9 cellular contexts compared by ENCODE assay signal in the genomic region with DNA sequence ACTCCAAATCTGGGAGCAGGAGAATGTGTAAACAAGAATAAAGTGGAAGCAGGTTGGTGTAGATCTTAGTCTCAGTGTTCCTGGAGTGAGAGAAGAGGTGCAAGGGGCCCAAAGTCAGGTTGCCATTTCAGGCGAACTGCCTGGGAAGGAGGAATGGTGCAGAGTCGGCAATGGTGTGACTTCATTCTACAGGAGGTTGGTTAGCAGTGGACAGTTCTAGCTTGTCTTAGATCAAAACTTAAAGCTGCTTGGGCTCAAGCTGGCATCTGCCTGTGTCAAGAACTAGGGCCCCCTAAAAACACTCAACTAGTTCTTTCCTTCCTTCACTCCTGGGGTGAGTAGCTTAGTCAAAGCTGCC. TPM values are rescaled to one million over a fixed set of nuclear protein-coding genes. Genes with fewer than 3 reads are reported as not detected.
DNase-seq lines count a peak whose midpoint lies in the region; ATAC-seq, FAIRE-seq and TF ChIP-seq lines count a peak whose summit lies in the region.
"Had no signal": no experiment of that assay in that cellular context is flagged by ENCODE, and none has a peak within 500 bp of the region (broad histone marks: within the 10 kb centered on the region; RNA-seq: fewer than 3 reads in every experiment).

No MANE protein-coding gene starts in this region.

- H3K27me3 Mint-ChIP-seq in T-helper 2 cell treated with Interferon-gamma antibody and Interleukin-4, amounts not matched to agents 5 μg/mL and 100 μg/mL, for 36 hours (ENCODE audit: low read depth), result no peaks in the 10 kb centered on the region
- H3K27me3 Mint-ChIP-seq in activated naive CD8-positive, alpha-beta T cell, result no peaks in the 10 kb centered on the region

- H3K36me3 Mint-ChIP-seq in T-helper 2 cell treated with Interferon-gamma antibody and Interleukin-4, amounts not matched to agents 5 μg/mL and 100 μg/mL, for 36 hours (ENCODE audit: low read depth), result peaks cover 68% of the 10 kb centered on the region
- H3K36me3 Mint-ChIP-seq in activated naive CD8-positive, alpha-beta T cell, result peaks cover 3% of the 10 kb centered on the region

- peaks cover 14% of the 10 kb centered on the region for H3K79me2 ChIP-seq in HepG2 (ENCODE audit: insufficient read depth, low read length)

- no peaks in the 10 kb centered on the region for H4K20me1 ChIP-seq in HepG2 (ENCODE audit: insufficient read depth, low read length)

- H3K36me3 ChIP-seq in HepG2 (replicated peaks in 1 of 2; ENCODE audit: control insufficient read depth in 1 of 2, insufficient read depth in 2 of 2, low read length in 2 of 2), result peaks cover 1 to 13% of the 10 kb centered on the region in 2 experiments; a peak in 4 of 5 replicates

- no peak for TF ChIP-seq POLR2A in HepG2 (IDR thresholded peaks at IDR 0.05; ENCODE audit: insufficient read depth in 1 of 2, low read depth in 2 of 2, low read length in 2 of 2)

- peaks cover 69% of the 10 kb centered on the region for H3K4me1 Mint-ChIP-seq in T-helper 2 cell treated with Interferon-gamma antibody and Interleukin-4, amounts not matched to agents 5 μg/mL and 100 μg/mL, for 36 hours (ENCODE audit: low read depth)
- H3K4me1 Mint-ChIP-seq in activated naive CD8-positive, alpha-beta T cell (ENCODE audit: low read depth), result peaks cover 77% of the 10 kb centered on the region

- no peak for FAIRE-seq in HepG2 (lab: Jason Lieb, UNC)
- FAIRE-seq: endometrium had no signal

- ATAC-seq in HepG2, result no peak; the same call in 2 of the 3 replicates
- ATAC-seq in GM19328 (IDR thresholded peaks at IDR 0.05; ENCODE audit: unreplicated experiment), result no peak

- TF ChIP-seq RAD21 in HepG2 (CRISPR knock-in tag; IDR thresholded peaks at IDR 0.05), result no peak

- in situ Hi-C loops in HepG2 (cut with HindIII; ENCODE audit: extremely low pct_ligation_motif_present, low pct_unique_long_range_greater_than_20kb), result no loop called here

- H3K4me3 ChIP-seq in HepG2 (replicated peaks in 1 of 3; ENCODE audit: insufficient read depth in 1 of 3, low read depth in 2 of 3, low read length in 3 of 3), result peak overlapping the region in 2 of 3 experiments; percentile 24 to 61; a peak in 4 of 6 replicates

- 67% methylated on average over 2 of the region's 2 CpGs for WGBS in HepG2 (ENCODE audit: low lambda C conversion rate)

- H3K4me3 Mint-ChIP-seq in T-helper 2 cell treated with Interferon-gamma antibody and Interleukin-4, amounts not matched to agents 5 μg/mL and 100 μg/mL, for 36 hours, result peak overlapping the region; percentile 98
- peak overlapping the region; percentile 97 for H3K4me3 Mint-ChIP-seq in activated naive CD8-positive, alpha-beta T cell

- intact Hi-C loops in HepG2 (cut with micrococcal nuclease; ENCODE audit: unreplicated experiment), result loop anchor here (1.0 to 2.0 kb wide), 2 partner anchors 30 to 46 kb away; a partner anchor contains a TSS

- H3K27ac Mint-ChIP-seq in T-helper 2 cell treated with Interferon-gamma antibody and Interleukin-4, amounts not matched to agents 5 μg/mL and 100 μg/mL, for 36 hours, result peak overlapping the region; percentile 91
- H3K27ac Mint-ChIP-seq in activated naive CD8-positive, alpha-beta T cell, result peak overlapping the region; percentile 90

- TF ChIP-seq EP300 in HepG2 (IDR thresholded peaks at IDR 0.05; ENCODE audit: low read depth in 2 of 2, low read length in 2 of 2) (no peak), HepG2 (CRISPR knock-in tag; IDR thresholded peaks at IDR 0.05; ENCODE audit: borderline replicate concordance) (no peak)

- no TSS peak for BruUV-seq in HepG2 (replicated peaks; lab: Mats Ljungman, UMichigan)

- peaks cover 0 to 10% of the 10 kb centered on the region in 2 experiments; a peak in 1 of 5 replicates for H3K27me3 ChIP-seq in HepG2 (ENCODE audit: control insufficient read depth in 1 of 2, insufficient read depth in 2 of 2, low read length in 2 of 2)

- peak overlapping the region; percentile 94 for H3K4me2 ChIP-seq in HepG2 (ENCODE audit: low read depth, low read length)

- CTCF ChIA-PET in HepG2 (lab: Yijun Ruan, JAX; ENCODE audit: low intra/inter-chr PET ratio, low total read pairs), result interaction anchor here (1.6 kb wide), 1 partner anchor 46 kb away, joined by 5 read pairs; no protein-coding TSS in a partner anchor

- TF ChIP-seq CTCF in HepG2 (CRISPR knock-in tag; IDR thresholded peaks at IDR 0.05), result no peak

- peak overlapping the region; percentile 80 for H3K9ac ChIP-seq in HepG2 (ENCODE audit: insufficient read depth, low read depth, low read length)

- H3K9me3 ChIP-seq in HepG2 (ENCODE audit: low read length), result no peaks in the 10 kb centered on the region

- POLR2A ChIA-PET in HepG2 (lab: Yijun Ruan, JAX), result interaction anchor here (0.6 to 5.7 kb wide), 31 partner anchors 9 to 467 kb away, joined by 3 to 73 read pairs (median 7); a partner anchor contains a TSS

- H2AFZ ChIP-seq in HepG2 (ENCODE audit: low read length), result no peak overlapping the region

- peaks cover 80% of the 10 kb centered on the region for H3K4me1 ChIP-seq in HepG2 (ENCODE audit: insufficient read depth, low read length)

- H3K27ac ChIP-seq in HepG2 (ENCODE audit: extremely low read length, insufficient read depth, low read length), result peak overlapping the region; percentile 91
- H3K27ac ChIP-seq in temporal lobe (ENCODE audit: low read depth, low read length), result peak overlapping the region; percentile 83

- no peaks in the 10 kb centered on the region for H3K9me3 Mint-ChIP-seq in T-helper 2 cell treated with Interferon-gamma antibody and Interleukin-4, amounts not matched to agents 5 μg/mL and 100 μg/mL, for 36 hours
- no peaks in the 10 kb centered on the region for H3K9me3 Mint-ChIP-seq in activated naive CD8-positive, alpha-beta T cell (ENCODE audit: low read depth)

- no peak for DNase-seq in T-helper 2 cell treated with Interferon-gamma antibody and Interleukin-4, amounts not matched to agents 5 μg/mL and 100 μg/mL, for 36 hours (ENCODE audit: low spot score)
- DNase-seq in T-helper 2 cell (no peak), HepG2 (ENCODE audit: low spot score) (no peak), SIG-M5 treated with dmso at 0.1 percent for 504 hours (lab: John Stamatoyannopoulos, UW; ENCODE audit: unreplicated experiment) (no peak), midbrain (lab: John Stamatoyannopoulos, UW) (no peak)

RNA-seq across cellular contexts. Expression of a gene that starts 3.5 kb away (rescaled TPM):
- total RNA-seq in HepG2 (2016; rRNA removed; fragmentation: Illumina TruSeq; extraction: Trizol), result 27.0 and 28.0 TPM in 2 replicates
- total RNA-seq in HepG2 (2016; cell fraction: cytosol; rRNA removed; fragmentation: Illumina TruSeq; extraction: Trizol; ENCODE audit: low read depth), result 31.9 and 35.5 TPM in 2 replicates
- total RNA-seq in HepG2 (2016; cell fraction: insoluble cytoplasmic fraction; rRNA removed; fragmentation: Illumina TruSeq; extraction: Trizol), result 21.9 and 24.8 TPM in 2 replicates
- 61.2 and 65.9 TPM in 2 replicates for total RNA-seq in HepG2 (2016; cell fraction: membrane; rRNA removed; fragmentation: Illumina TruSeq; extraction: Trizol)
- 19.2 and 22.9 TPM in 2 replicates for total RNA-seq in HepG2 (2016; cell fraction: nucleus; rRNA removed; fragmentation: Illumina TruSeq; extraction: Trizol)
- polyA plus RNA-seq in HepG2 (2011; rRNA removed), result 50.9 and 60.5 TPM in 2 replicates
- polyA plus RNA-seq in HepG2 (2011; cell fraction: cytosol; rRNA removed), result 56.2 and 60.4 TPM in 2 replicates
- 80.4 and 87.0 TPM in 2 replicates for polyA plus RNA-seq in HepG2 (2011; cell fraction: nucleus; rRNA removed)
- 25.9 and 27.6 TPM in 2 replicates for polyA plus RNA-seq in HepG2 (2012)
- 43.0 and 56.8 TPM in 2 replicates for polyA plus RNA-seq in HepG2 (2016; cell fraction: cytosol; fragmentation: Illumina TruSeq; extraction: Trizol; ENCODE audit: low read depth)
- polyA plus RNA-seq in HepG2 (2016; cell fraction: insoluble cytoplasmic fraction; fragmentation: Illumina TruSeq; extraction: Trizol; ENCODE audit: low read depth), result 23.1 and 28.9 TPM in 2 replicates
- 54.8 and 59.8 TPM in 2 replicates for polyA plus RNA-seq in HepG2 (2016; cell fraction: membrane; fragmentation: Illumina TruSeq; extraction: Trizol; ENCODE audit: low read depth)
- polyA plus RNA-seq in HepG2 (2016; cell fraction: nucleus; fragmentation: Illumina TruSeq; extraction: Trizol; ENCODE audit: insufficient read depth, low read depth), result 35.1 and 36.1 TPM in 2 replicates
- polyA minus RNA-seq in HepG2 (2011; rRNA and poly(A)+ RNA removed; ENCODE audit: low replicate concordance), result 37.1 and 63.8 TPM in 2 replicates
- 12.2 and 18.8 TPM in 2 replicates for polyA minus RNA-seq in HepG2 (2011; cell fraction: cytosol; rRNA and poly(A)+ RNA removed)
- polyA minus RNA-seq in HepG2 (2011; cell fraction: nucleus; rRNA and poly(A)+ RNA removed), result 36.2 and 47.5 TPM in 2 replicates
- total RNA-seq in temporal lobe, result 13.0 TPM

RNA-seq across cellular contexts. Expression of a gene that starts 3.6 kb away (rescaled TPM):
- 2.7 and 6.8 TPM in 2 replicates for total RNA-seq in HepG2 (2016; rRNA removed; fragmentation: Illumina TruSeq; extraction: Trizol)
- 1.8 and 3.4 TPM in 2 replicates for total RNA-seq in HepG2 (2016; cell fraction: cytosol; rRNA removed; fragmentation: Illumina TruSeq; extraction: Trizol; ENCODE audit: low read depth)
- 2.6 and 6.8 TPM in 2 replicates for total RNA-seq in HepG2 (2016; cell fraction: insoluble cytoplasmic fraction; rRNA removed; fragmentation: Illumina TruSeq; extraction: Trizol)
- 4.9 and 6.4 TPM in 2 replicates for total RNA-seq in HepG2 (2016; cell fraction: membrane; rRNA removed; fragmentation: Illumina TruSeq; extraction: Trizol)
- total RNA-seq in HepG2 (2016; cell fraction: nucleus; rRNA removed; fragmentation: Illumina TruSeq; extraction: Trizol), result 5.0 and 7.5 TPM in 2 replicates
- 6.2 and 7.3 TPM in 2 replicates for polyA plus RNA-seq in HepG2 (2011; rRNA removed)
- 5.5 and 6.3 TPM in 2 replicates for polyA plus RNA-seq in HepG2 (2011; cell fraction: cytosol; rRNA removed)
- polyA plus RNA-seq in HepG2 (2011; cell fraction: nucleus; rRNA removed), result 6.0 and 6.8 TPM in 2 replicates
- 3.7 and 4.4 TPM in 2 replicates for polyA plus RNA-seq in HepG2 (2012)
- polyA plus RNA-seq in HepG2 (2016; cell fraction: cytosol; fragmentation: Illumina TruSeq; extraction: Trizol; ENCODE audit: low read depth), result 1.5 and 2.7 TPM in 2 replicates
- 2.3 and 3.0 TPM in 2 replicates for polyA plus RNA-seq in HepG2 (2016; cell fraction: insoluble cytoplasmic fraction; fragmentation: Illumina TruSeq; extraction: Trizol; ENCODE audit: low read depth)
- 3.5 and 4.0 TPM in 2 replicates for polyA plus RNA-seq in HepG2 (2016; cell fraction: membrane; fragmentation: Illumina TruSeq; extraction: Trizol; ENCODE audit: low read depth)
- 9.0 and 11.6 TPM in 2 replicates for polyA plus RNA-seq in HepG2 (2016; cell fraction: nucleus; fragmentation: Illumina TruSeq; extraction: Trizol; ENCODE audit: insufficient read depth, low read depth)
- polyA minus RNA-seq in HepG2 (2011; rRNA and poly(A)+ RNA removed; ENCODE audit: low replicate concordance), result 5.1 and 6.4 TPM in 2 replicates
- 1.7 and 2.6 TPM in 2 replicates for polyA minus RNA-seq in HepG2 (2011; cell fraction: cytosol; rRNA and poly(A)+ RNA removed)
- 6.1 and 6.7 TPM in 2 replicates for polyA minus RNA-seq in HepG2 (2011; cell fraction: nucleus; rRNA and poly(A)+ RNA removed)
- 3.4 TPM for total RNA-seq in temporal lobe

RNA-seq across cellular contexts. Expression of a gene that starts 4.2 kb away (rescaled TPM):
- 0.18 and 0.29 TPM in 2 replicates for total RNA-seq in HepG2 (2016; rRNA removed; fragmentation: Illumina TruSeq; extraction: Trizol)
- 0.30 and 0.35 TPM in 2 replicates for total RNA-seq in HepG2 (2016; cell fraction: cytosol; rRNA removed; fragmentation: Illumina TruSeq; extraction: Trizol; ENCODE audit: low read depth)
- 0.18 and 0.24 TPM in 2 replicates for total RNA-seq in HepG2 (2016; cell fraction: insoluble cytoplasmic fraction; rRNA removed; fragmentation: Illumina TruSeq; extraction: Trizol)
- total RNA-seq in HepG2 (2016; cell fraction: membrane; rRNA removed; fragmentation: Illumina TruSeq; extraction: Trizol), result 0.34 and 0.41 TPM in 2 replicates
- total RNA-seq in HepG2 (2016; cell fraction: nucleus; rRNA removed; fragmentation: Illumina TruSeq; extraction: Trizol), result 0.28 TPM in 1 of 2 replicates, not detected in the other
- 0.18 and 0.22 TPM in 2 replicates for polyA plus RNA-seq in HepG2 (2011; rRNA removed)
- polyA plus RNA-seq in HepG2 (2011; cell fraction: cytosol; rRNA removed), result 0.32 and 0.55 TPM in 2 replicates
- polyA plus RNA-seq in HepG2 (2011; cell fraction: nucleus; rRNA removed), result 0.19 and 0.21 TPM in 2 replicates
- polyA plus RNA-seq in HepG2 (2012), result not detected in 2 replicates
- polyA plus RNA-seq in HepG2 (2016; cell fraction: cytosol; fragmentation: Illumina TruSeq; extraction: Trizol; ENCODE audit: low read depth), result 0.10 and 0.15 TPM in 2 replicates
- polyA plus RNA-seq in HepG2 (2016; cell fraction: insoluble cytoplasmic fraction; fragmentation: Illumina TruSeq; extraction: Trizol; ENCODE audit: low read depth), result 0.27 and 0.32 TPM in 2 replicates
- 0.21 and 0.30 TPM in 2 replicates for polyA plus RNA-seq in HepG2 (2016; cell fraction: membrane; fragmentation: Illumina TruSeq; extraction: Trizol; ENCODE audit: low read depth)
- polyA plus RNA-seq in HepG2 (2016; cell fraction: nucleus; fragmentation: Illumina TruSeq; extraction: Trizol; ENCODE audit: insufficient read depth, low read depth), result 0.57 TPM in 1 of 2 replicates, not detected in the other
- 0.19 TPM in 1 of 2 replicates, not detected in the other for polyA minus RNA-seq in HepG2 (2011; rRNA and poly(A)+ RNA removed; ENCODE audit: low replicate concordance)
- not detected in 2 replicates for polyA minus RNA-seq in HepG2 (2011; cell fraction: cytosol; rRNA and poly(A)+ RNA removed)
- polyA minus RNA-seq in HepG2 (2011; cell fraction: nucleus; rRNA and poly(A)+ RNA removed), result not detected in 2 replicates
- not detected for total RNA-seq in temporal lobe

RNA-seq across cellular contexts. Expression of a gene that starts 4.9 kb away (rescaled TPM):
- total RNA-seq in HepG2 (2016; rRNA removed; fragmentation: Illumina TruSeq; extraction: Trizol), result 0.97 and 1.3 TPM in 2 replicates
- total RNA-seq in HepG2 (2016; cell fraction: cytosol; rRNA removed; fragmentation: Illumina TruSeq; extraction: Trizol; ENCODE audit: low read depth), result 0.10 and 0.18 TPM in 2 replicates
- 1.2 and 2.1 TPM in 2 replicates for total RNA-seq in HepG2 (2016; cell fraction: insoluble cytoplasmic fraction; rRNA removed; fragmentation: Illumina TruSeq; extraction: Trizol)
- 0.34 and 0.52 TPM in 2 replicates for total RNA-seq in HepG2 (2016; cell fraction: membrane; rRNA removed; fragmentation: Illumina TruSeq; extraction: Trizol)
- 0.78 and 0.81 TPM in 2 replicates for total RNA-seq in HepG2 (2016; cell fraction: nucleus; rRNA removed; fragmentation: Illumina TruSeq; extraction: Trizol)
- polyA plus RNA-seq in HepG2 (2011; rRNA removed), result 12.7 and 19.5 TPM in 2 replicates
- 10.0 and 11.2 TPM in 2 replicates for polyA plus RNA-seq in HepG2 (2011; cell fraction: cytosol; rRNA removed)
- 37.1 and 38.2 TPM in 2 replicates for polyA plus RNA-seq in HepG2 (2011; cell fraction: nucleus; rRNA removed)
- 15.6 and 17.6 TPM in 2 replicates for polyA plus RNA-seq in HepG2 (2012)
- 0.87 and 1.3 TPM in 2 replicates for polyA plus RNA-seq in HepG2 (2016; cell fraction: cytosol; fragmentation: Illumina TruSeq; extraction: Trizol; ENCODE audit: low read depth)
- 2.8 TPM in 2 replicates for polyA plus RNA-seq in HepG2 (2016; cell fraction: insoluble cytoplasmic fraction; fragmentation: Illumina TruSeq; extraction: Trizol; ENCODE audit: low read depth)
- polyA plus RNA-seq in HepG2 (2016; cell fraction: membrane; fragmentation: Illumina TruSeq; extraction: Trizol; ENCODE audit: low read depth), result 0.76 and 1.1 TPM in 2 replicates
- polyA plus RNA-seq in HepG2 (2016; cell fraction: nucleus; fragmentation: Illumina TruSeq; extraction: Trizol; ENCODE audit: insufficient read depth, low read depth), result 1.9 and 3.4 TPM in 2 replicates
- polyA minus RNA-seq in HepG2 (2011; rRNA and poly(A)+ RNA removed; ENCODE audit: low replicate concordance), result 6.5 and 116 TPM in 2 replicates
- 1.8 and 2.1 TPM in 2 replicates for polyA minus RNA-seq in HepG2 (2011; cell fraction: cytosol; rRNA and poly(A)+ RNA removed)
- 2.0 and 3.0 TPM in 2 replicates for polyA minus RNA-seq in HepG2 (2011; cell fraction: nucleus; rRNA and poly(A)+ RNA removed)
- 2.5 TPM for total RNA-seq in temporal lobe

RNA-seq across cellular contexts. Expression of a gene that starts 19.2 kb away (rescaled TPM):
- total RNA-seq in HepG2 (2016; rRNA removed; fragmentation: Illumina TruSeq; extraction: Trizol) (14.6 and 25.3 TPM in 2 replicates), temporal lobe (25.3 TPM)
- 7.2 and 11.5 TPM in 2 replicates for total RNA-seq in HepG2 (2016; cell fraction: cytosol; rRNA removed; fragmentation: Illumina TruSeq; extraction: Trizol; ENCODE audit: low read depth)
- 15.1 and 28.1 TPM in 2 replicates for total RNA-seq in HepG2 (2016; cell fraction: insoluble cytoplasmic fraction; rRNA removed; fragmentation: Illumina TruSeq; extraction: Trizol)
- 9.6 and 9.7 TPM in 2 replicates for total RNA-seq in HepG2 (2016; cell fraction: membrane; rRNA removed; fragmentation: Illumina TruSeq; extraction: Trizol)
- 35.5 and 43.3 TPM in 2 replicates for total RNA-seq in HepG2 (2016; cell fraction: nucleus; rRNA removed; fragmentation: Illumina TruSeq; extraction: Trizol)
- polyA plus RNA-seq in HepG2 (2011; rRNA removed), result 128 and 131 TPM in 2 replicates
- 31.4 and 41.4 TPM in 2 replicates for polyA plus RNA-seq in HepG2 (2011; cell fraction: cytosol; rRNA removed)
- 741 and 801 TPM in 2 replicates for polyA plus RNA-seq in HepG2 (2011; cell fraction: nucleus; rRNA removed)
- 97.7 and 105 TPM in 2 replicates for polyA plus RNA-seq in HepG2 (2012)
- 1.9 and 2.1 TPM in 2 replicates for polyA plus RNA-seq in HepG2 (2016; cell fraction: cytosol; fragmentation: Illumina TruSeq; extraction: Trizol; ENCODE audit: low read depth)
- 12.2 and 12.4 TPM in 2 replicates for polyA plus RNA-seq in HepG2 (2016; cell fraction: insoluble cytoplasmic fraction; fragmentation: Illumina TruSeq; extraction: Trizol; ENCODE audit: low read depth)
- polyA plus RNA-seq in HepG2 (2016; cell fraction: membrane; fragmentation: Illumina TruSeq; extraction: Trizol; ENCODE audit: low read depth), result 3.0 and 3.3 TPM in 2 replicates
- 74.4 and 78.7 TPM in 2 replicates for polyA plus RNA-seq in HepG2 (2016; cell fraction: nucleus; fragmentation: Illumina TruSeq; extraction: Trizol; ENCODE audit: insufficient read depth, low read depth)
- 27.1 and 66.1 TPM in 2 replicates for polyA minus RNA-seq in HepG2 (2011; rRNA and poly(A)+ RNA removed; ENCODE audit: low replicate concordance)
- polyA minus RNA-seq in HepG2 (2011; cell fraction: cytosol; rRNA and poly(A)+ RNA removed), result 26.1 and 28.4 TPM in 2 replicates
- polyA minus RNA-seq in HepG2 (2011; cell fraction: nucleus; rRNA and poly(A)+ RNA removed), result 218 and 249 TPM in 2 replicates
